Comparison of ENCODE assay signal across 8 cellular contexts in the genomic region with DNA sequence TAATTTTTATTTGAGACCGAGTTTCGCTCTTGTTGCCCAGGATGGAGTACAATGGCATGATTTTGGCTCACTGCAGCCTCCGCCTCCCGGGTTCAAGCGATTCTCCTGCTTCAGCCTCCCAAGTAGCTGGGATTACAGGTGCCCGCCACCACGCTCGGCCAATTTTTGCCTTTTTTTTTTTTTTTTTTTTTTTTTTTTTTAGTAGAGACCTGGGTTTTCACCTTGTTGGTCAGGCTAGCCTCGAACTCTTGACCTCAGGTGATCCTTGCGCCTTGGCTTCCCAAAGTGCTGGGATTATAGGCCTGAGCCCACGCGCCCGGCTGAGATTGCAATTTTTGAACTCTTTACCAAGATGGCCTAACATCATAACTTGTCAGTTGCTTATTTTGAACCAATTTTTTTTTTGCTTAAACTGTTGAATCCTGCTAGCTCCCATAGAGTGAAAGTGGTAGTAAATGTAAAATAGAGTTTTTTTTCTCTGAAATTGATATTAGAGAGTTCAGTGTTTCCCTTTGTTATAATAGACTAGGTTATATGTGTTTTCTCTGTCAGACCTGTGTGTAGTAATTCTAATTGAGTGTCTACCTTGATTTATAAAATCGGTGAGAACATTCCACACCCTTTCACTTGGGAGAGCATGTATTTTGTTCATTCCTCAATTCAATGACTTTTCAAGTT. TPM values are rescaled to one million over a fixed set of nuclear protein-coding genes. Genes with fewer than 3 reads are reported as not detected.
DNase-seq lines count a peak whose midpoint lies in the region; ATAC-seq and TF ChIP-seq lines count a peak whose summit lies in the region.

No MANE protein-coding gene starts in this region.

- H3K9me3 ChIP-seq in AG04450 (ENCODE audit: control insufficient read depth, insufficient read depth, low read length) (no peaks in the 10 kb centered on the region; the same call in 1 of the 2 replicates), IMR-90 (ENCODE audit: control insufficient read depth, insufficient read depth, low read length) (no peaks in the 10 kb centered on the region)

- ATAC-seq in IMR-90 (ENCODE audit: low read depth) (no peak), HG03342 (IDR thresholded peaks at IDR 0.05; ENCODE audit: unreplicated experiment) (no peak)
- no peak for ATAC-seq in natural killer cell treated with Interleukin-12 subunit alpha and Interleukin-12 subunit beta and Interleukin-15 and Interleukin-18, amount 100 ng/mL, for 72 hours

- H3K4me1 ChIP-seq in IMR-90 (ENCODE audit: control insufficient read depth, insufficient read depth, low read length), result peaks cover 4% of the 10 kb centered on the region; the same call in 1 of the 2 replicates

- H4K5ac ChIP-seq in IMR-90 (ENCODE audit: low read depth, low read length), result no peak overlapping the region

- H4K8ac ChIP-seq in IMR-90 (ENCODE audit: low read depth in 2 of 2, low read length in 2 of 2), result no peak overlapping the region

- H3K4me2 ChIP-seq in IMR-90 (ENCODE audit: low read depth, low read length), result peak overlapping the region; percentile 96

- H3K27me3 ChIP-seq in AG04450 (ENCODE audit: control insufficient read depth, insufficient read depth, low read length), result no peaks in the 10 kb centered on the region
- no peaks in the 10 kb centered on the region for H3K27me3 ChIP-seq in IMR-90 (ENCODE audit: control insufficient read depth, insufficient read depth, low read length)

- dilution Hi-C loops in IMR-90 (cut with HindIII; ENCODE audit: low sequenced_read_pairs, unreplicated experiment), result no loop called here

- TF ChIP-seq CTCF in AG04450 (IDR thresholded peaks at IDR 0.05; ENCODE audit: low read depth, low read length) (no peak), IMR-90 (conservative IDR thresholded peaks at IDR 0.05; ENCODE audit: low read depth, low read length) (no peak), choroid plexus epithelial cell (conservative IDR thresholded peaks at IDR 0.05; ENCODE audit: low read depth, low read length) (no peak)

- no peak overlapping the region for H3K18ac ChIP-seq in IMR-90 (ENCODE audit: low read depth, low read length)

- intact Hi-C loops in IMR-90 (cut with micrococcal nuclease), result no loop called here

- in situ Hi-C loops in IMR-90 (cut with MboI; ENCODE audit: low sequenced_read_pairs), result no loop called here

- no peak overlapping the region for H4K91ac ChIP-seq in IMR-90 (ENCODE audit: insufficient read depth, low read depth, low read length)

- no peak overlapping the region for H2AFZ ChIP-seq in IMR-90 (replicated peaks; ENCODE audit: low read length, poor library complexity)

- H3K27ac ChIP-seq in AG04450 (ENCODE audit: low read depth, low read length), result no peak overlapping the region
- no peak overlapping the region for H3K27ac ChIP-seq in IMR-90 (ENCODE audit: insufficient read depth, low read length)

- H3K4me3 ChIP-seq in AG04450 (ENCODE audit: low read depth, low read length) (peak overlapping the region; percentile 43), IMR-90 (ENCODE audit: insufficient read depth, low read depth, low read length) (no peak overlapping the region), choroid plexus epithelial cell (ENCODE audit: low read depth, low read length) (peak overlapping the region; percentile 37)

- CTCF ChIA-PET in AG04450 (lab: Charles Lee) (interaction anchor here (1.4 kb wide), 2 partner anchors 10 to 38 kb away, joined by 3 read pairs; no protein-coding TSS in a partner anchor), IMR-90 (lab: Yijun Ruan, JAX) (no interaction called here)

- no peak overlapping the region; the same call in 1 of the 2 replicates for H2AK5ac ChIP-seq in IMR-90 (ENCODE audit: low read depth, low read length)

- H3K4me3 Mint-ChIP-seq in natural killer cell treated with Interleukin-12 subunit alpha and Interleukin-12 subunit beta and Interleukin-15 and Interleukin-18, amount 100 ng/mL, for 72 hours, result peak overlapping the region; percentile 98

- no peak overlapping the region for H2BK5ac ChIP-seq in IMR-90 (ENCODE audit: low read depth, low read length, poor library complexity, severe bottlenecking)

- H3K9me1 ChIP-seq in IMR-90 (ENCODE audit: insufficient read depth, low read length), result peaks cover 3% of the 10 kb centered on the region; the same call in 1 of the 2 replicates

- peaks cover 77% of the 10 kb centered on the region for H4K20me1 ChIP-seq in IMR-90 (ENCODE audit: insufficient read depth, low read length)

- no peak for DNase-seq in AG04450 (ENCODE audit: low read depth, low spot score)
- DNase-seq in IMR-90, result no peak
- no peak for DNase-seq in choroid plexus epithelial cell (ENCODE audit: low read depth)
- DNase-seq in natural killer cell treated with Interleukin-12 subunit alpha and Interleukin-12 subunit beta and Interleukin-15 and Interleukin-18, amount 100 ng/mL, for 72 hours (ENCODE audit: low spot score), result no peak
- DNase-seq in SHP77 treated with DMSO at 0.1 percent for 48 hours (lab: John Stamatoyannopoulos, UW), result no peak
- no peak for DNase-seq in cerebellar nuclear complex (lab: John Stamatoyannopoulos, UW)
- no peak for DNase-seq in NOMO-1 treated with dmso at 0.1 percent for 144 hours (lab: John Stamatoyannopoulos, UW; ENCODE audit: unreplicated experiment)

- no peak for TF ChIP-seq RAD21 in IMR-90 (IDR thresholded peaks at IDR 0.05; ENCODE audit: low read length)

- peaks cover 3% of the 10 kb centered on the region; the same call in 1 of the 2 replicates for H3K36me3 ChIP-seq in IMR-90 (ENCODE audit: control insufficient read depth, insufficient read depth, low read length)

- no peak overlapping the region for H2BK120ac ChIP-seq in IMR-90 (ENCODE audit: low read depth, low read length)

- no peak overlapping the region for H3K14ac ChIP-seq in IMR-90 (replicated peaks; ENCODE audit: low read depth, low read length)

- BruUV-seq in IMR-90 (replicated peaks; lab: Mats Ljungman, UMichigan), result no TSS peak

- H3K4me1 Mint-ChIP-seq in natural killer cell treated with Interleukin-12 subunit alpha and Interleukin-12 subunit beta and Interleukin-15 and Interleukin-18, amount 100 ng/mL, for 72 hours (ENCODE audit: low read depth in 2 of 2), result peaks cover 51 to 54% of the 10 kb centered on the region in 2 donors

- POLR2A ChIA-PET in AG04450 (lab: Yijun Ruan, JAX) (no interaction called here), IMR-90 (lab: Charles Lee; ENCODE audit: unreplicated experiment) (no interaction called here)

- H3K27me3 Mint-ChIP-seq in natural killer cell treated with Interleukin-12 subunit alpha and Interleukin-12 subunit beta and Interleukin-15 and Interleukin-18, amount 100 ng/mL, for 72 hours, result no peaks in the 10 kb centered on the region

- H2BK20ac ChIP-seq in IMR-90 (ENCODE audit: low read depth, low read length), result no peak overlapping the region

- H3K79me1 ChIP-seq in IMR-90 (ENCODE audit: low read depth in 1 of 2, low read length in 2 of 2), result peaks cover 0 to 27% of the 10 kb centered on the region in 2 experiments; a peak in 2 of 4 replicates

- no peaks in the 10 kb centered on the region for H3K9me3 Mint-ChIP-seq in natural killer cell treated with Interleukin-12 subunit alpha and Interleukin-12 subunit beta and Interleukin-15 and Interleukin-18, amount 100 ng/mL, for 72 hours

- H3K27ac Mint-ChIP-seq in natural killer cell treated with Interleukin-12 subunit alpha and Interleukin-12 subunit beta and Interleukin-15 and Interleukin-18, amount 100 ng/mL, for 72 hours, result no peak overlapping the region

- H3K56ac ChIP-seq in IMR-90 (ENCODE audit: extremely low read depth, insufficient read depth, low read length), result no peak overlapping the region

- H3K9ac ChIP-seq in IMR-90 (ENCODE audit: low read depth, low read length), result no peak overlapping the region; the same call in 1 of the 2 replicates

- no peak overlapping the region for H2AK9ac ChIP-seq in IMR-90 (replicated peaks; ENCODE audit: low read depth, low read length, poor library complexity)

- no peak overlapping the region for H3K23ac ChIP-seq in IMR-90 (ENCODE audit: low read depth, low read length)

- H3K4ac ChIP-seq in IMR-90 (ENCODE audit: low read depth, low read length), result no peak overlapping the region

- WGBS in IMR-90 (ENCODE audit: extremely low coverage in 2 of 2, insufficient read length in 1 of 2), 2 experiments, result no CpG with 5 or more reads among the region's 14 CpGs

- H2BK15ac ChIP-seq in IMR-90 (ENCODE audit: low read depth, low read length), result no peak overlapping the region

- H3K36me3 Mint-ChIP-seq in natural killer cell treated with Interleukin-12 subunit alpha and Interleukin-12 subunit beta and Interleukin-15 and Interleukin-18, amount 100 ng/mL, for 72 hours, result peaks cover 22% of the 10 kb centered on the region

- no peak for TF ChIP-seq POLR2A in IMR-90 (IDR thresholded peaks at IDR 0.05; ENCODE audit: low read depth, low read length)

TF ChIP-seq in IMR-90, 13 proteins besides CTCF, POLR2A, EP300 and RAD21:
- TF ChIP-seq RCOR1 (IDR thresholded peaks at IDR 0.05; ENCODE audit: insufficient replicate concordance, low read length) (no peak), MAZ (IDR thresholded peaks at IDR 0.05; ENCODE audit: borderline replicate concordance, low read depth, low read length) (no peak), MXI1 (IDR thresholded peaks at IDR 0.05; ENCODE audit: borderline replicate concordance, low read depth, low read length) (no peak), MAFK (IDR thresholded peaks at IDR 0.05; ENCODE audit: low read depth, low read length) (no peak), FOS (IDR thresholded peaks at IDR 0.05; ENCODE audit: low read depth, low read length) (no peak), SMC3 (IDR thresholded peaks at IDR 0.05; ENCODE audit: low read depth, low read length) (no peak), BHLHE40 (IDR thresholded peaks at IDR 0.05; ENCODE audit: low read depth, low read length) (no peak), CEBPB (IDR thresholded peaks at IDR 0.05; ENCODE audit: low read depth, low read length) (no peak)
- TF ChIP-seq, protein P1, sequence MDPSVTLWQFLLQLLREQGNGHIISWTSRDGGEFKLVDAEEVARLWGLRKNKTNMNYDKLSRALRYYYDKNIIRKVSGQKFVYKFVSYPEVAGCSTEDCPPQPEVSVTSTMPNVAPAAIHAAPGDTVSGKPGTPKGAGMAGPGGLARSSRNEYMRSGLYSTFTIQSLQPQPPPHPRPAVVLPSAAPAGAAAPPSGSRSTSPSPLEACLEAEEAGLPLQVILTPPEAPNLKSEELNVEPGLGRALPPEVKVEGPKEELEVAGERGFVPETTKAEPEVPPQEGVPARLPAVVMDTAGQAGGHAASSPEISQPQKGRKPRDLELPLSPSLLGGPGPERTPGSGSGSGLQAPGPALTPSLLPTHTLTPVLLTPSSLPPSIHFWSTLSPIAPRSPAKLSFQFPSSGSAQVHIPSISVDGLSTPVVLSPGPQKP (IDR thresholded peaks at IDR 0.05; ENCODE audit: borderline replicate concordance, low read depth, low read length), result no peak

RNA-seq across cellular contexts. Expression of a gene that starts 3.8 kb away (rescaled TPM):
- polyA plus RNA-seq in AG04450 (2011; rRNA removed) (44.5 and 67.7 TPM in 2 replicates), IMR-90 (2012; rRNA removed) (18.7 and 24.3 TPM in 2 replicates)
- 14.2 and 34.6 TPM in 2 replicates for polyA minus RNA-seq in AG04450 (2011; rRNA and poly(A)+ RNA removed)
- 29.2 and 63.9 TPM in 2 replicates for total RNA-seq in IMR-90 (2012; rRNA removed)
- 1.5 and 3.1 TPM in 2 replicates for polyA plus RNA-seq in IMR-90 (2012; cell fraction: cytosol; rRNA removed)
- polyA plus RNA-seq in IMR-90 (2012; cell fraction: nucleus; rRNA removed; ENCODE audit: low replicate concordance), result 1.7 and 29.8 TPM in 2 replicates
- 10 to 100 TPM; 88.3 to 91.1 TPM for total RNA-seq in natural killer cell treated with Interleukin-12 subunit alpha and Interleukin-12 subunit beta and Interleukin-15 and Interleukin-18, amount 100 ng/mL, for 72 hours
